In the genomic region with DNA sequence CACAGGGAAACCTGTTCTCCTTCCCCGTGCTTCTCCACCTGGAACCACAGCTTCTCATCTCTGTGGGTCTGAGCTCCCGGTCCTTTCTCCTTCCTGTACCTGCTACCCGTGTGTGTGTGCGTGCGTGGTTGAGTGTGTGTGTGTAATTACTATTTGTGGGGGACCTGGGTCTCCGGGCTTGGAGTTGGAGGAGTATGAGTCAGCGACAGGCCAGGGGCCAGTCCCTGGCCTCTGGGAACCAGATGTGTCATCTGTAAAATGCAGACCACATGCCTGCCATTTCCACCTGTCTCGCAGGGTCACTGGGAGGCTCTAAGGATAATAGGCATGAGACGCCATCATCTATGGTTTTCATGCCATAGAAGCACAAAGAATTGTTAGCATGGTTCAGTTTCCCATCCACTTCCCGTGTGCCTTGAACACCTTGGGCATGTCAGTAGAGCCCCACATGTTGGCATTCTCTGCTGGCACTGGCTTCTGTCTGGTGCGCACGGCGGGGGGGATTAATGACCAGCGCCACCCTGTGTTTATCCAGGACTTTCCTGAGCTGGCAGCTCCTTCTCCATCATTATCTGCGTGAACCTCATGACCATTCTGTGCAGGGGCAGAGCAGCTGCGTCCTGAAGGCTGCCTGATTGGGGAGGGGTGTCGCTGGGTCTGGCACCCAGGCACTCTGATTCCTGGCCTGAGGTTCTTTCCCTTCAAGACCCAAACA, we compare ENCODE assay signal across 2 cellular contexts.
TF ChIP-seq lines count a peak whose summit lies in the region.

No MANE protein-coding gene starts in this region.

TF ChIP-seq in IMR-90, 13 proteins besides CTCF, POLR2A, EP300 and RAD21:
- peak; percentile 86 for TF ChIP-seq RCOR1 (IDR thresholded peaks at IDR 0.05; ENCODE audit: insufficient replicate concordance, low read length)
- no peak for TF ChIP-seq MAZ (IDR thresholded peaks at IDR 0.05; ENCODE audit: borderline replicate concordance, low read depth, low read length)
- TF ChIP-seq, protein P1, sequence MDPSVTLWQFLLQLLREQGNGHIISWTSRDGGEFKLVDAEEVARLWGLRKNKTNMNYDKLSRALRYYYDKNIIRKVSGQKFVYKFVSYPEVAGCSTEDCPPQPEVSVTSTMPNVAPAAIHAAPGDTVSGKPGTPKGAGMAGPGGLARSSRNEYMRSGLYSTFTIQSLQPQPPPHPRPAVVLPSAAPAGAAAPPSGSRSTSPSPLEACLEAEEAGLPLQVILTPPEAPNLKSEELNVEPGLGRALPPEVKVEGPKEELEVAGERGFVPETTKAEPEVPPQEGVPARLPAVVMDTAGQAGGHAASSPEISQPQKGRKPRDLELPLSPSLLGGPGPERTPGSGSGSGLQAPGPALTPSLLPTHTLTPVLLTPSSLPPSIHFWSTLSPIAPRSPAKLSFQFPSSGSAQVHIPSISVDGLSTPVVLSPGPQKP (IDR thresholded peaks at IDR 0.05; ENCODE audit: borderline replicate concordance, low read depth, low read length), result no peak
- no peak for TF ChIP-seq MAFK (IDR thresholded peaks at IDR 0.05; ENCODE audit: low read depth, low read length)
- no peak for TF ChIP-seq CEBPB (IDR thresholded peaks at IDR 0.05; ENCODE audit: low read depth, low read length)
- no peak for TF ChIP-seq BHLHE40 (IDR thresholded peaks at IDR 0.05; ENCODE audit: low read depth, low read length)
- TF ChIP-seq SMC3 (IDR thresholded peaks at IDR 0.05; ENCODE audit: low read depth, low read length), result no peak
- no peak for TF ChIP-seq FOS (IDR thresholded peaks at IDR 0.05; ENCODE audit: low read depth, low read length)

TF ChIP-seq in K562, 482 proteins besides CTCF, POLR2A, EP300 and RAD21:
- TF ChIP-seq MEF2A (IDR thresholded peaks at IDR 0.05; ENCODE audit: control insufficient read depth, low read depth, low read length), result no peak
- peak; percentile 26; the same call in 1 of the 2 replicates for TF ChIP-seq ARID1B (IDR thresholded peaks at IDR 0.05)
- TF ChIP-seq, protein P2, sequence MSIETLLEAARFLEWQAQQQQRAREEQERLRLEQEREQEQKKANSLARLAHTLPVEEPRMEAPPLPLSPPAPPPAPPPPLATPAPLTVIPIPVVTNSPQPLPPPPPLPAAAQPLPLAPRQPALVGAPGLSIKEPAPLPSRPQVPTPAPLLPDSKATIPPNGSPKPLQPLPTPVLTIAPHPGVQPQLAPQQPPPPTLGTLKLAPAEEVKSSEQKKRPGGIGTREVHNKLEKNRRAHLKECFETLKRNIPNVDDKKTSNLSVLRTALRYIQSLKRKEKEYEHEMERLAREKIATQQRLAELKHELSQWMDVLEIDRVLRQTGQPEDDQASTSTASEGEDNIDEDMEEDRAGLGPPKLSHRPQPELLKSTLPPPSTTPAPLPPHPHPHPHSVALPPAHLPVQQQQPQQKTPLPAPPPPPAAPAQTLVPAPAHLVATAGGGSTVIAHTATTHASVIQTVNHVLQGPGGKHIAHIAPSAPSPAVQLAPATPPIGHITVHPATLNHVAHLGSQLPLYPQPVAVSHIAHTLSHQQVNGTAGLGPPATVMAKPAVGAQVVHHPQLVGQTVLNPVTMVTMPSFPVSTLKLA (conservative IDR thresholded peaks at IDR 0.05), result peak in 1 of 2 experiments; percentile 22; a peak in 1 of 4 replicates
- TF ChIP-seq FOSL1 (tag; conservative IDR thresholded peaks at IDR 0.05), result peak; percentile 61
- TF ChIP-seq, protein P3, sequence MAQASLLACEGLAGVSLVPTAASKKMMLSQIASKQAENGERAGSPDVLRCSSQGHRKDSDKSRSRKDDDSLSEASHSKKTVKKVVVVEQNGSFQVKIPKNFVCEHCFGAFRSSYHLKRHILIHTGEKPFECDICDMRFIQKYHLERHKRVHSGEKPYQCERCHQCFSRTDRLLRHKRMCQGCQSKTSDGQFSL (CRISPR knock-in tag; IDR thresholded peaks at IDR 0.05), result peak; percentile 55; the same call in 1 of the 2 replicates
- TF ChIP-seq, protein P3 (tag; IDR thresholded peaks at IDR 0.05), result no peak
- TF ChIP-seq JUND (IDR thresholded peaks at IDR 0.05; ENCODE audit: borderline replicate concordance, low read depth, low read length), result peak; percentile 63; the same call in 1 of the 2 replicates
- no peak for TF ChIP-seq JUND (tag; IDR thresholded peaks at IDR 0.05; ENCODE audit: borderline replicate concordance, low read depth, low read length)
- TF ChIP-seq SIN3A (IDR thresholded peaks at IDR 0.05; ENCODE audit: borderline replicate concordance in 2 of 2, control insufficient read depth in 1 of 2, low read depth in 2 of 2, low read length in 2 of 2), result 0 out of 4 replicates have a peak, but pooled peaks of 1 of the 2 experiments have one; percentile 44
- TF ChIP-seq NFYB (IDR thresholded peaks at IDR 0.05; ENCODE audit: extremely low read depth, insufficient read length), result no peak
- TF ChIP-seq JUN (IDR thresholded peaks at IDR 0.05; ENCODE audit: borderline replicate concordance, low read depth, low read length), result peak; percentile 48; the same call in 1 of the 2 replicates
- TF ChIP-seq JUN (CRISPR knock-in tag; IDR thresholded peaks at IDR 0.05; ENCODE audit: borderline replicate concordance), result no peak
- TF ChIP-seq, protein P4, sequence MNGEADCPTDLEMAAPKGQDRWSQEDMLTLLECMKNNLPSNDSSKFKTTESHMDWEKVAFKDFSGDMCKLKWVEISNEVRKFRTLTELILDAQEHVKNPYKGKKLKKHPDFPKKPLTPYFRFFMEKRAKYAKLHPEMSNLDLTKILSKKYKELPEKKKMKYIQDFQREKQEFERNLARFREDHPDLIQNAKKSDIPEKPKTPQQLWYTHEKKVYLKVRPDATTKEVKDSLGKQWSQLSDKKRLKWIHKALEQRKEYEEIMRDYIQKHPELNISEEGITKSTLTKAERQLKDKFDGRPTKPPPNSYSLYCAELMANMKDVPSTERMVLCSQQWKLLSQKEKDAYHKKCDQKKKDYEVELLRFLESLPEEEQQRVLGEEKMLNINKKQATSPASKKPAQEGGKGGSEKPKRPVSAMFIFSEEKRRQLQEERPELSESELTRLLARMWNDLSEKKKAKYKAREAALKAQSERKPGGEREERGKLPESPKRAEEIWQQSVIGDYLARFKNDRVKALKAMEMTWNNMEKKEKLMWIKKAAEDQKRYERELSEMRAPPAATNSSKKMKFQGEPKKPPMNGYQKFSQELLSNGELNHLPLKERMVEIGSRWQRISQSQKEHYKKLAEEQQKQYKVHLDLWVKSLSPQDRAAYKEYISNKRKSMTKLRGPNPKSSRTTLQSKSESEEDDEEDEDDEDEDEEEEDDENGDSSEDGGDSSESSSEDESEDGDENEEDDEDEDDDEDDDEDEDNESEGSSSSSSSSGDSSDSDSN (IDR thresholded peaks at IDR 0.05; ENCODE audit: borderline replicate concordance in 1 of 2, low read depth in 2 of 2, low read length in 2 of 2), result 0 out of 4 replicates have a peak, but pooled peaks of 1 of the 2 experiments have one; percentile 25
- TF ChIP-seq ZBTB7A (IDR thresholded peaks at IDR 0.05; ENCODE audit: borderline replicate concordance, control insufficient read depth, low read depth, low read length), result peak; percentile 28; the same call in 1 of the 2 replicates
- peak; percentile 40; the same call in 1 of the 2 replicates for TF ChIP-seq CBFA2T3 (IDR thresholded peaks at IDR 0.05)
- TF ChIP-seq DPF2 (IDR thresholded peaks at IDR 0.05), result 0 out of 2 replicates have a peak, but pooled peaks have one; percentile 34
- 0 out of 2 replicates have a peak, but pooled peaks have one; percentile 27 for TF ChIP-seq SMARCA4 (IDR thresholded peaks at IDR 0.05)
- no peak for TF ChIP-seq SMAD4 (CRISPR knock-in tag; conservative IDR thresholded peaks at IDR 0.05)
- no peak for TF ChIP-seq TOE1 (IDR thresholded peaks at IDR 0.05; ENCODE audit: borderline replicate concordance)
- TF ChIP-seq TOE1 (CRISPR knock-in tag; IDR thresholded peaks at IDR 0.05; ENCODE audit: borderline replicate concordance, low read depth), result no peak
- TF ChIP-seq, protein P5, sequence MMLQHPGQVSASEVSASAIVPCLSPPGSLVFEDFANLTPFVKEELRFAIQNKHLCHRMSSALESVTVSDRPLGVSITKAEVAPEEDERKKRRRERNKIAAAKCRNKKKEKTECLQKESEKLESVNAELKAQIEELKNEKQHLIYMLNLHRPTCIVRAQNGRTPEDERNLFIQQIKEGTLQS (IDR thresholded peaks at IDR 0.05), result peak; percentile 67
- TF ChIP-seq, protein P5 (CRISPR knock-in tag; conservative IDR thresholded peaks at IDR 0.05), result no peak
TF ChIP-seq in K562: peak in this region for 13.
